ENCODE assay signal across 11 cellular contexts in genomic region chr7:3194501-3195141, GRCh38.
DNase-seq lines count a peak whose midpoint lies in the region; FAIRE-seq and TF ChIP-seq lines count a peak whose summit lies in the region.
"Had no signal": no experiment of that assay in that cellular context is flagged by ENCODE, and none has a peak within 500 bp of the region (broad histone marks: within the 10 kb centered on the region; RNA-seq: fewer than 3 reads in every experiment).

No MANE protein-coding gene starts in this region.

- TF ChIP-seq POLR2A in endothelial cell of umbilical vein (IDR thresholded peaks at IDR 0.05; ENCODE audit: low read depth, low read length) (no peak), GM12892 (IDR thresholded peaks at IDR 0.05; ENCODE audit: low read depth, low read length) (no peak)

- no peak overlapping the region for H3K4me3 Mint-ChIP-seq in mesothelial cell of epicardium
- no peak overlapping the region for H3K4me3 Mint-ChIP-seq in activated CD4-positive, alpha-beta memory T cell treated with anti-CD3 and anti-CD28 coated beads, Interleukin-2, amount 10 ng/mL, durations not matched to agents 7 days and 5 days
- no peak overlapping the region for H3K4me3 Mint-ChIP-seq in CD4-positive, alpha-beta memory T cell
- H3K4me3 Mint-ChIP-seq: CD8-positive, alpha-beta T cell had no signal

- no peaks in the 10 kb centered on the region for H3K9me1 ChIP-seq in endothelial cell of umbilical vein (replicated peaks; ENCODE audit: control insufficient read depth, extremely low read depth, insufficient read depth, low read length)

- dilution Hi-C loops in endothelial cell of umbilical vein (cut with MboI; ENCODE audit: extremely low pct_ligation_motif_present, low sequenced_read_pairs): no loop called here

- TF ChIP-seq CTCF in endothelial cell of umbilical vein (IDR thresholded peaks at IDR 0.05; ENCODE audit: extremely low read depth in 1 of 2, insufficient read depth in 1 of 2, low read depth in 1 of 2, low read length in 2 of 2) (peak in 1 of 2 donors; percentile 22), mesothelial cell of epicardium (IDR thresholded peaks at IDR 0.05; ENCODE audit: unreplicated experiment) (no peak), OCI-LY7 (conservative IDR thresholded peaks at IDR 0.05; ENCODE audit: low read length) (no peak)

- H4K20me1 ChIP-seq in endothelial cell of umbilical vein (replicated peaks; ENCODE audit: control insufficient read depth, extremely low read depth, insufficient read depth, low read length) (no peaks in the 10 kb centered on the region), OCI-LY7 (ENCODE audit: insufficient read depth, low read length) (no peaks in the 10 kb centered on the region)

- H3K9ac ChIP-seq in endothelial cell of umbilical vein (replicated peaks; ENCODE audit: extremely low read depth, insufficient read depth, low read length): peak overlapping the region; percentile 59

- POLR2A ChIA-PET in endothelial cell of umbilical vein (lab: Charles Lee) (no interaction called here), OCI-LY7 (lab: Charles Lee) (interaction anchor here (0.5 kb wide), 1 partner anchor 23 kb away, joined by 3 read pairs; no protein-coding TSS in a partner anchor)
- POLR2A ChIA-PET in activated CD4-positive, alpha-beta memory T cell treated with anti-CD3 and anti-CD28 coated beads, Interleukin-2, amount 10 ng/mL, durations not matched to agents 7 days and 5 days (lab: Charles Lee): no interaction called here
- POLR2A ChIA-PET in CD4-positive, alpha-beta memory T cell (lab: Charles Lee; ENCODE audit: partially characterized antibody): no interaction called here

- H3K27ac ChIP-seq in endothelial cell of umbilical vein (ENCODE audit: insufficient read depth, low read depth, low read length): peak overlapping the region; percentile 69
- H3K27ac ChIP-seq in CD4-positive, alpha-beta memory T cell (ENCODE audit: low read depth, low read length): no peak overlapping the region
- no peak overlapping the region for H3K27ac ChIP-seq in OCI-LY7 (ENCODE audit: low read depth, low read length, poor library complexity, severe bottlenecking)

- CTCF ChIA-PET in endothelial cell of umbilical vein (lab: Charles Lee) (no interaction called here), OCI-LY7 (lab: Charles Lee; ENCODE audit: unreplicated experiment) (no interaction called here)
- CTCF ChIA-PET in activated CD4-positive, alpha-beta memory T cell treated with anti-CD3 and anti-CD28 coated beads, Interleukin-2, amount 10 ng/mL, durations not matched to agents 7 days and 5 days (lab: Charles Lee): no interaction called here
- CTCF ChIA-PET in CD4-positive, alpha-beta memory T cell (lab: Charles Lee; ENCODE audit: partially characterized antibody): no interaction called here

- peaks cover 19% of the 10 kb centered on the region for H3K9me3 Mint-ChIP-seq in mesothelial cell of epicardium
- H3K9me3 Mint-ChIP-seq in activated CD4-positive, alpha-beta memory T cell treated with anti-CD3 and anti-CD28 coated beads, Interleukin-2, amount 10 ng/mL, durations not matched to agents 7 days and 5 days: no peaks in the 10 kb centered on the region
- H3K9me3 Mint-ChIP-seq in CD4-positive, alpha-beta memory T cell: peaks cover 0 to 14% (median 5%) of the 10 kb centered on the region in 8 donors

- DNase-seq in COLO829 (ENCODE audit: low spot score) (peak; percentile 35), MG63 (peak; percentile 16), endothelial cell of umbilical vein (ENCODE audit: low read depth, low spot score) (peak; percentile 76), mesothelial cell of epicardium (ENCODE audit: low spot score in 2 of 2, unreplicated experiment in 2 of 2) (no peak), OCI-LY7 (ENCODE audit: low spot score) (no peak), GM12892 (ENCODE audit: insufficient read length) (no peak)
- no peak for DNase-seq in activated CD4-positive, alpha-beta memory T cell treated with anti-CD3 and anti-CD28 coated beads, Interleukin-2, amount 10 ng/mL, durations not matched to agents 7 days and 5 days
- no peak for DNase-seq in CD4-positive, alpha-beta memory T cell
- DNase-seq: CD8-positive, alpha-beta T cell; cerebellar nuclear complex; NCI-H2171 had no signal

- H3K9me3 ChIP-seq in MG63 (no peaks in the 10 kb centered on the region), endothelial cell of umbilical vein (replicated peaks; ENCODE audit: control insufficient read depth, insufficient read depth, low read length) (no peaks in the 10 kb centered on the region), OCI-LY7 (ENCODE audit: low read length) (no peaks in the 10 kb centered on the region)
- no peaks in the 10 kb centered on the region for H3K9me3 ChIP-seq in CD4-positive, alpha-beta memory T cell (ENCODE audit: control insufficient read depth in 1 of 2, low read length in 2 of 2)

- peak overlapping the region; percentile 17 for H2AFZ ChIP-seq in endothelial cell of umbilical vein (ENCODE audit: low read depth, low read length)
- H2AFZ ChIP-seq in OCI-LY7 (ENCODE audit: low read length): no peak overlapping the region

- no TSS peak for BruUV-seq in endothelial cell of umbilical vein (replicated peaks; lab: Mats Ljungman, UMichigan)
- no TSS peak for BruUV-seq in OCI-LY7 (replicated peaks; lab: Mats Ljungman, UMichigan)

- H3K36me3 ChIP-seq in MG63 (no peaks in the 10 kb centered on the region), endothelial cell of umbilical vein (ENCODE audit: control insufficient read depth in 2 of 2, extremely low read depth in 1 of 2, insufficient read depth in 2 of 2, low read length in 2 of 2) (no peaks in the 10 kb centered on the region), OCI-LY7 (ENCODE audit: insufficient read depth, low read length) (no peaks in the 10 kb centered on the region)
- H3K36me3 ChIP-seq in CD4-positive, alpha-beta memory T cell (ENCODE audit: insufficient read depth, low read length): no peaks in the 10 kb centered on the region

- no peaks in the 10 kb centered on the region for H3K79me2 ChIP-seq in endothelial cell of umbilical vein (ENCODE audit: control insufficient read depth, insufficient read depth, low read length)
- H3K79me2 ChIP-seq in OCI-LY7 (ENCODE audit: insufficient read depth, low read depth, low read length): no peaks in the 10 kb centered on the region

- peak overlapping the region; percentile 7 for H3K27ac Mint-ChIP-seq in mesothelial cell of epicardium
- H3K27ac Mint-ChIP-seq in activated CD4-positive, alpha-beta memory T cell treated with anti-CD3 and anti-CD28 coated beads, Interleukin-2, amount 10 ng/mL, durations not matched to agents 7 days and 5 days: no peak overlapping the region
- H3K27ac Mint-ChIP-seq in CD4-positive, alpha-beta memory T cell: peak overlapping the region in 1 of 7 donors; percentile 36

- H3K4me2 ChIP-seq in endothelial cell of umbilical vein (ENCODE audit: insufficient read depth, low read length) (no peak overlapping the region), OCI-LY7 (ENCODE audit: low read length) (no peak overlapping the region)

- peaks cover 8% of the 10 kb centered on the region for H3K4me1 Mint-ChIP-seq in mesothelial cell of epicardium
- H3K4me1 Mint-ChIP-seq in activated CD4-positive, alpha-beta memory T cell treated with anti-CD3 and anti-CD28 coated beads, Interleukin-2, amount 10 ng/mL, durations not matched to agents 7 days and 5 days: no peaks in the 10 kb centered on the region
- no peaks in the 10 kb centered on the region for H3K4me1 Mint-ChIP-seq in CD4-positive, alpha-beta memory T cell

- H3K4me1 ChIP-seq in endothelial cell of umbilical vein (ENCODE audit: control insufficient read depth, extremely low read depth, insufficient read depth, low read length) (peaks cover 12% of the 10 kb centered on the region), OCI-LY7 (ENCODE audit: insufficient read depth, low read length, poor library complexity, severe bottlenecking) (no peaks in the 10 kb centered on the region)
- no peaks in the 10 kb centered on the region for H3K4me1 ChIP-seq in CD4-positive, alpha-beta memory T cell (ENCODE audit: insufficient read depth, low read length)

- peaks cover 9% of the 10 kb centered on the region for H3K27me3 Mint-ChIP-seq in mesothelial cell of epicardium (ENCODE audit: low read depth)
- no peaks in the 10 kb centered on the region for H3K27me3 Mint-ChIP-seq in activated CD4-positive, alpha-beta memory T cell treated with anti-CD3 and anti-CD28 coated beads, Interleukin-2, amount 10 ng/mL, durations not matched to agents 7 days and 5 days
- H3K27me3 Mint-ChIP-seq in CD4-positive, alpha-beta memory T cell: peaks cover 8 to 10% of the 10 kb centered on the region in 2 donors

- H3K4me3 ChIP-seq in MG63 (no peak overlapping the region), endothelial cell of umbilical vein (replicated peaks in 1 of 3; ENCODE audit: insufficient read depth in 1 of 3, low read depth in 1 of 3, low read length in 3 of 3) (no peak overlapping the region), OCI-LY7 (ENCODE audit: low read depth, low read length, poor library complexity, severe bottlenecking) (no peak overlapping the region)
- H3K4me3 ChIP-seq in CD4-positive, alpha-beta memory T cell (ENCODE audit: low read length in 2 of 2): no peak overlapping the region

- H3K27me3 ChIP-seq in MG63 (no peaks in the 10 kb centered on the region), endothelial cell of umbilical vein (ENCODE audit: control insufficient read depth in 2 of 2, insufficient read depth in 2 of 2, low read length in 2 of 2) (no peaks in the 10 kb centered on the region)
- no peaks in the 10 kb centered on the region for H3K27me3 ChIP-seq in CD4-positive, alpha-beta memory T cell (ENCODE audit: insufficient read depth, low read length)

- H3K36me3 Mint-ChIP-seq in mesothelial cell of epicardium: no peaks in the 10 kb centered on the region
- H3K36me3 Mint-ChIP-seq in activated CD4-positive, alpha-beta memory T cell treated with anti-CD3 and anti-CD28 coated beads, Interleukin-2, amount 10 ng/mL, durations not matched to agents 7 days and 5 days (ENCODE audit: low read depth): no peaks in the 10 kb centered on the region
- H3K36me3 Mint-ChIP-seq in CD4-positive, alpha-beta memory T cell: no peaks in the 10 kb centered on the region
- H3K36me3 Mint-ChIP-seq: CD8-positive, alpha-beta T cell had no signal

- no peaks in the 10 kb centered on the region for H3K9me2 ChIP-seq in OCI-LY7 (ENCODE audit: insufficient read depth, low read length)

- intact Hi-C loops in endothelial cell of umbilical vein (cut with micrococcal nuclease) (no loop called here), OCI-LY7 (cut with micrococcal nuclease; ENCODE audit: unreplicated experiment) (no loop called here)
- intact Hi-C loops in CD4-positive, alpha-beta memory T cell (cut with micrococcal nuclease): no loop called here

- FAIRE-seq in endothelial cell of umbilical vein (lab: Jason Lieb, UNC): peak; percentile 85
- FAIRE-seq in GM12892 (lab: Jason Lieb, UNC): no peak

TF ChIP-seq in endothelial cell of umbilical vein, 7 proteins besides CTCF, POLR2A, EP300 and RAD21 (continues in another document):
- TF ChIP-seq FOS (IDR thresholded peaks at IDR 0.05; ENCODE audit: borderline replicate concordance, insufficient read depth, low read length): peak; percentile 40
- no peak for TF ChIP-seq EZH2 (IDR thresholded peaks at IDR 0.05; ENCODE audit: borderline replicate concordance, low read depth, low read length, severe bottlenecking)
- no peak for TF ChIP-seq GATA2 (IDR thresholded peaks at IDR 0.05; ENCODE audit: insufficient read depth, insufficient read length, low read depth, low read length)

Comparison
In these comparisons a context has a peak if more than half of its experiments do, and no peak if none do; other contexts are left out.
1. DNase-seq: peak in COLO829 (single experiment), MG63 (single experiment) and endothelial cell of umbilical vein (single experiment); none in mesothelial cell of epicardium (0 of 2), activated CD4-positive, alpha-beta memory T cell treated with anti-CD3 and anti-CD28 coated beads, Interleukin-2, amount 10 ng/mL, durations not matched to agents 7 days and 5 days (single experiment), CD4-positive, alpha-beta memory T cell (0 of 5), OCI-LY7 (single experiment) and GM12892 (single experiment).